Comparison of ENCODE assay signal across 11 cellular contexts in genomic region chr10:22597142-22597541, GRCh38.
DNase-seq lines count a peak whose midpoint lies in the region; ATAC-seq, FAIRE-seq and TF ChIP-seq lines count a peak whose summit lies in the region.
"Had no signal": no experiment of that assay in that cellular context is flagged by ENCODE, and none has a peak within 500 bp of the region (broad histone marks: within the 10 kb centered on the region; RNA-seq: fewer than 3 reads in every experiment).

No MANE protein-coding gene starts in this region.

- no peaks in the 10 kb centered on the region for H3K9me3 ChIP-seq in ascending aorta

- peak overlapping the region in 35 of 59 donors; percentile 1 to 98 (median 45) for H3K27ac ChIP-seq in dorsolateral prefrontal cortex
- H3K27ac ChIP-seq in ascending aorta: no peak overlapping the region

- H3K4me3 Mint-ChIP-seq in type B pancreatic cell: no peak overlapping the region

- ATAC-seq in HG03196 (IDR thresholded peaks at IDR 0.05; ENCODE audit: unreplicated experiment): peak; percentile 35

- H3K4me1 Mint-ChIP-seq in type B pancreatic cell (ENCODE audit: unreplicated experiment): peaks cover 48% of the 10 kb centered on the region

- H3K36me3 Mint-ChIP-seq in type B pancreatic cell: peaks cover 4% of the 10 kb centered on the region

- FAIRE-seq in GM19239 (lab: Jason Lieb, UNC): peak; percentile 68
- FAIRE-seq: endometrium, G401.6 had no signal

- no peaks in the 10 kb centered on the region for H3K27me3 Mint-ChIP-seq in type B pancreatic cell

- H3K4me3 ChIP-seq in dorsolateral prefrontal cortex (no peak overlapping the region), ascending aorta (no peak overlapping the region)

- peaks cover 0 to 9% of the 10 kb centered on the region in 2 donors for H3K4me1 ChIP-seq in ascending aorta

- intact Hi-C loops in dorsolateral prefrontal cortex (cut with DNase I): no loop called here
- intact Hi-C loops in ascending aorta (cut with DNase I): no loop called here

- H3K27me3 ChIP-seq in dorsolateral prefrontal cortex (no peaks in the 10 kb centered on the region), ascending aorta (no peaks in the 10 kb centered on the region)

- no peaks in the 10 kb centered on the region for H3K9me3 Mint-ChIP-seq in type B pancreatic cell

- no peak overlapping the region for H3K27ac Mint-ChIP-seq in type B pancreatic cell

- DNase-seq in AG08396 (ENCODE audit: low spot score): peak; percentile 17
- DNase-seq in GM19239 (ENCODE audit: insufficient read length, low spot score): no peak
- DNase-seq in dorsolateral prefrontal cortex: no peak
- DNase-seq in ascending aorta (ENCODE audit: low spot score in 2 of 2): no peak
- no peak for DNase-seq in type B pancreatic cell (ENCODE audit: extremely low spot score, unreplicated experiment)
- no peak for DNase-seq in stimulated activated CD8-positive, alpha-beta memory T cell treated with anti-CD3 and anti-CD28 coated beads, Interleukin-4, amount 100 ng/mL, for 48 hours
- no peak for DNase-seq in NCI-H2196 (lab: John Stamatoyannopoulos, UW; ENCODE audit: unreplicated experiment)
- DNase-seq: RPMI8226 had no signal

- TF ChIP-seq CTCF in dorsolateral prefrontal cortex (IDR thresholded peaks at IDR 0.05 in 54 of 56, conservative IDR thresholded peaks at IDR 0.05 in 2 of 56; ENCODE audit: low read depth in 1 of 56, partially characterized antibody in 56 of 56): no peak
- no peak for TF ChIP-seq CTCF in ascending aorta (IDR thresholded peaks at IDR 0.05)
- TF ChIP-seq CTCF in type B pancreatic cell (conservative IDR thresholded peaks at IDR 0.05): no peak

- H3K36me3 ChIP-seq in ascending aorta: peaks cover 0 to 16% of the 10 kb centered on the region in 2 donors

Comparison
In these comparisons a context has a peak if more than half of its experiments do, and no peak if none do; other contexts are left out.
1. H3K27ac ChIP-seq: peak in dorsolateral prefrontal cortex (35 of 59); none in ascending aorta (0 of 2).